ENCODE assay signal across 19 cellular contexts in genomic region chr18:79479761-79480161, GRCh38.
A peak's percentile ranks its signal among the peaks of the same experiment; 100 is the strongest.
DNase-seq lines count a peak whose midpoint lies in the region; ATAC-seq and TF ChIP-seq lines count a peak whose summit lies in the region.
"Had no signal": no experiment of that assay in that cellular context is flagged by ENCODE, and none has a peak within 500 bp of the region (broad histone marks: within the 10 kb centered on the region; RNA-seq: fewer than 3 reads in every experiment).

No MANE protein-coding gene starts in this region.

- DNase-seq in Right ventricle myocardium inferior (ENCODE audit: missing footprints), result peak; percentile 53
- no peak for DNase-seq in right atrium auricular region (ENCODE audit: low spot score)
- peak; percentile 90 for DNase-seq in chondrocyte (ENCODE audit: low spot score)
- DNase-seq in neuronal stem cell (ENCODE audit: low spot score), result no peak
- peak; percentile 58 to 78 for DNase-seq in suprapubic skin (ENCODE audit: low spot score in 2 of 2)
- DNase-seq in NK-92 treated with Interleukin-12 subunit alpha and Interleukin-12 subunit beta, amount 100 ng/mL, for 24 hours (lab: John Stamatoyannopoulos, UW), result no peak
- no peak for DNase-seq in SW480 (ENCODE audit: low spot score)
- DNase-seq: EL, HFFc6, KBM-7, MG63, NCI-H1092, NCI-H146, NCI-H2081, NCI-H510A, NCI-H774, SHP77 had no signal

- no peak for TF ChIP-seq EP300 in suprapubic skin (IDR thresholded peaks at IDR 0.05)

- H3K27ac Mint-ChIP-seq in chondrocyte (ENCODE audit: unreplicated experiment), result no peak overlapping the region
- H3K27ac Mint-ChIP-seq: HFFc6 had no signal

- H2BK12ac ChIP-seq in neuronal stem cell (ENCODE audit: low read length), result no peak overlapping the region

- TF ChIP-seq CTCF in right atrium auricular region (IDR thresholded peaks at IDR 0.05) (no peak), chondrocyte (IDR thresholded peaks at IDR 0.05) (no peak), suprapubic skin (IDR thresholded peaks at IDR 0.05) (no peak)

- no peaks in the 10 kb centered on the region for H3K36me3 Mint-ChIP-seq in chondrocyte (ENCODE audit: low read depth)

- H3K36me3 ChIP-seq in right atrium auricular region (peaks cover 15% of the 10 kb centered on the region), neuronal stem cell (replicated peaks in 1 of 2; ENCODE audit: control insufficient read depth in 2 of 2, insufficient read depth in 2 of 2, low read length in 2 of 2) (no peaks in the 10 kb centered on the region), suprapubic skin (peaks cover 8% of the 10 kb centered on the region)
- H3K36me3 ChIP-seq: MG63 had no signal

- no peak overlapping the region for H3K9ac ChIP-seq in neuronal stem cell (ENCODE audit: low read depth, low read length, poor library complexity)

- H3K4me1 Mint-ChIP-seq in chondrocyte (ENCODE audit: low read depth), result peaks cover 13% of the 10 kb centered on the region

- H2BK120ac ChIP-seq in neuronal stem cell (ENCODE audit: low read depth, low read length), result no peak overlapping the region

- no peak overlapping the region for H3K14ac ChIP-seq in neuronal stem cell (ENCODE audit: low read length)

- no peak overlapping the region for H3K23ac ChIP-seq in neuronal stem cell (ENCODE audit: low read depth, low read length, poor library complexity)

- no peaks in the 10 kb centered on the region for H3K9me3 Mint-ChIP-seq in chondrocyte (ENCODE audit: low read depth)

- no peak overlapping the region for H2AK5ac ChIP-seq in neuronal stem cell (ENCODE audit: low read depth, low read length)

- no peak overlapping the region for H4K8ac ChIP-seq in neuronal stem cell (ENCODE audit: low read depth, low read length)

- H3K79me1 ChIP-seq in neuronal stem cell (ENCODE audit: low read depth, low read length), result no peaks in the 10 kb centered on the region

- H2AFZ ChIP-seq in neuronal stem cell (ENCODE audit: low read length), result no peak overlapping the region

- ATAC-seq in Right ventricle myocardium inferior, result no peak
- no peak for ATAC-seq in activated CD4-positive, CD25-positive, alpha-beta regulatory T cell treated with anti-CD3 and anti-CD28 coated beads, Interleukin-2, amount 50 U/mL, for 24 hours
- ATAC-seq: A549 had no signal

- H3K27ac ChIP-seq in right atrium auricular region (no peak overlapping the region), neuronal stem cell (replicated peaks; ENCODE audit: low read length) (no peak overlapping the region), suprapubic skin (no peak overlapping the region)
- H3K27ac ChIP-seq: A549 had no signal

- no peaks in the 10 kb centered on the region for H3K9me3 ChIP-seq in right atrium auricular region
- H3K9me3 ChIP-seq in neuronal stem cell (replicated peaks in 1 of 2; ENCODE audit: control insufficient read depth in 2 of 2, insufficient read depth in 1 of 2, low read depth in 1 of 2, low read length in 2 of 2), result peaks cover 2 to 3% of the 10 kb centered on the region in 2 donors
- no peaks in the 10 kb centered on the region for H3K9me3 ChIP-seq in suprapubic skin
- H3K9me3 ChIP-seq: A549, MG63 had no signal

- WGBS in neuronal stem cell (ENCODE audit: extremely low coverage in 2 of 2, insufficient read length in 2 of 2, insufficient replicate concordance in 1 of 2), 2 donors, result no CpG with 5 or more reads among the region's 20 CpGs
- 88% methylated on average over 5 of the region's 20 CpGs for WGBS in suprapubic skin

- H3K4me3 Mint-ChIP-seq in chondrocyte (ENCODE audit: unreplicated experiment), result no peak overlapping the region
- H3K4me3 Mint-ChIP-seq: HFFc6 had no signal

- H2BK15ac ChIP-seq in neuronal stem cell (ENCODE audit: low read length), result no peak overlapping the region

- H3K27me3 Mint-ChIP-seq in chondrocyte (ENCODE audit: low read depth), result peaks cover 2% of the 10 kb centered on the region

- no peak for TF ChIP-seq POLR2A in suprapubic skin (IDR thresholded peaks at IDR 0.05)

- intact Hi-C loops in Right ventricle myocardium inferior (cut with DNase I), result no loop called here

- H3K27me3 ChIP-seq in right atrium auricular region (no peaks in the 10 kb centered on the region), neuronal stem cell (ENCODE audit: control insufficient read depth in 3 of 3, insufficient read depth in 3 of 3, low read depth in 1 of 3, low read length in 3 of 3) (no peaks in the 10 kb centered on the region), suprapubic skin (no peaks in the 10 kb centered on the region)
- H3K27me3 ChIP-seq: MG63 had no signal

- H3K4me2 ChIP-seq in neuronal stem cell (ENCODE audit: insufficient read depth, low read length, poor library complexity, severe bottlenecking), result no peak overlapping the region
- H3K4me2 ChIP-seq: A549 had no signal

- H4K91ac ChIP-seq in neuronal stem cell (ENCODE audit: low read depth, low read length, poor library complexity), result no peak overlapping the region

- H3K4me1 ChIP-seq in right atrium auricular region (no peaks in the 10 kb centered on the region), neuronal stem cell (ENCODE audit: control insufficient read depth in 2 of 2, insufficient read depth in 1 of 2, low read depth in 1 of 2, low read length in 2 of 2) (peaks cover 0 to 3% of the 10 kb centered on the region in 2 donors), suprapubic skin (peaks cover 6% of the 10 kb centered on the region)
- H3K4me1 ChIP-seq: A549 had no signal

- no peak overlapping the region for H3K4me3 ChIP-seq in right atrium auricular region
- H3K4me3 ChIP-seq in neuronal stem cell (ENCODE audit: low read length in 2 of 2), result no peak overlapping the region
- no peak overlapping the region for H3K4me3 ChIP-seq in suprapubic skin
- H3K4me3 ChIP-seq: A549, MG63 had no signal

- H3K18ac ChIP-seq in neuronal stem cell (ENCODE audit: low read length), result peak overlapping the region; percentile 65

- H2BK5ac ChIP-seq in neuronal stem cell (ENCODE audit: low read length), result peak overlapping the region; percentile 30

- H3K4ac ChIP-seq in neuronal stem cell (ENCODE audit: low read length), result no peak overlapping the region

Comparison
In these comparisons a context has a peak if more than half of its experiments do, and no peak if none do; other contexts are left out.
1. DNase-seq: peak in Right ventricle myocardium inferior (single experiment), chondrocyte (single experiment) and suprapubic skin (2 of 2); none in right atrium auricular region (single experiment), neuronal stem cell (single experiment), NK-92 treated with Interleukin-12 subunit alpha and Interleukin-12 subunit beta, amount 100 ng/mL, for 24 hours (single experiment) and SW480 (single experiment).